21 cellular contexts compared by ENCODE assay signal in genomic region chr6:130065616-130066015, GRCh38. TPM values are rescaled to one million over a fixed set of nuclear protein-coding genes. Genes with fewer than 3 reads are reported as not detected.
DNase-seq lines count a peak whose midpoint lies in the region; ATAC-seq, FAIRE-seq and TF ChIP-seq lines count a peak whose summit lies in the region.
"Had no signal": no experiment of that assay in that cellular context is flagged by ENCODE, and none has a peak within 500 bp of the region (broad histone marks: within the 10 kb centered on the region; RNA-seq: fewer than 3 reads in every experiment).

No MANE protein-coding gene starts in this region.

- no peak for TF ChIP-seq RAD21 in K562 (CRISPR knock-in tag; conservative IDR thresholded peaks at IDR 0.05 in 1 of 2, IDR thresholded peaks at IDR 0.05 in 1 of 2)

- H3K36me3 Mint-ChIP-seq in HFFc6 (ENCODE audit: low read depth), result no peaks in the 10 kb centered on the region; the same call in 1 of the 2 replicates
- H3K36me3 Mint-ChIP-seq in nephron progenitor cell (ENCODE audit: low read depth), result peaks cover 57% of the 10 kb centered on the region

- H4K20me1 ChIP-seq in K562 (replicated peaks; ENCODE audit: control insufficient read depth, insufficient read depth, low read length), result no peaks in the 10 kb centered on the region
- H4K20me1 ChIP-seq: BLaER1 had no signal

- H3K4me1 ChIP-seq in K562 (replicated peaks in 1 of 2; ENCODE audit: control insufficient read depth in 2 of 2, insufficient read depth in 2 of 2, low read length in 2 of 2), result no peaks in the 10 kb centered on the region
- H3K4me1 ChIP-seq: BLaER1 had no signal

- H3K27ac ChIP-seq in K562 (ENCODE audit: extremely low read depth, low read depth, low read length), result no peak overlapping the region
- H3K27ac ChIP-seq: BLaER1 had no signal

- no peaks in the 10 kb centered on the region for H3K79me2 ChIP-seq in K562 (ENCODE audit: control insufficient read depth, insufficient read depth, low read length)

- POLR2A ChIA-PET in K562 (lab: Yijun Ruan, JAX), result no interaction called here

- H2AFZ ChIP-seq in K562 (ENCODE audit: low read depth, low read length), result no peak overlapping the region
- H2AFZ ChIP-seq: GM23338 had no signal

- no peaks in the 10 kb centered on the region for H3K9me1 ChIP-seq in K562 (ENCODE audit: control insufficient read depth, insufficient read depth, low read length)

- H3K4me3 ChIP-seq in K562, result no peak overlapping the region
- H3K4me3 ChIP-seq: BLaER1, GM23338 had no signal

- H3K27me3 Mint-ChIP-seq in HFFc6 (ENCODE audit: insufficient read depth), result no peaks in the 10 kb centered on the region; the same call in 1 of the 2 replicates
- no peaks in the 10 kb centered on the region for H3K27me3 Mint-ChIP-seq in nephron progenitor cell (ENCODE audit: low read depth, poor library complexity)
- H3K27me3 Mint-ChIP-seq: CD4-positive, alpha-beta memory T cell had no signal

- TF ChIP-seq CTCF in HFFc6 (IDR thresholded peaks at IDR 0.05) (no peak), K562 (IDR thresholded peaks at IDR 0.05 in 2 of 3, conservative IDR thresholded peaks at IDR 0.05 in 1 of 3; ENCODE audit: insufficient read depth in 2 of 3, low read depth in 1 of 3, low read length in 3 of 3) (no peak), nephron progenitor cell (IDR thresholded peaks at IDR 0.05) (no peak)

- H3K27me3 ChIP-seq in K562 (ENCODE audit: control insufficient read depth in 2 of 2, insufficient read depth in 2 of 2, low read length in 2 of 2), result no peaks in the 10 kb centered on the region
- H3K27me3 ChIP-seq: BLaER1 had no signal

- TF ChIP-seq POLR2A in K562 (conservative IDR thresholded peaks at IDR 0.05), result no peak

- WGBS in K562 (ENCODE audit: insufficient coverage, low coverage, missing lambda C conversion rate), result 52% methylated on average over 4 of the region's 4 CpGs

- H3K9ac ChIP-seq in K562 (ENCODE audit: insufficient read depth in 1 of 2, low read depth in 2 of 2, low read length in 2 of 2), result no peak overlapping the region
- H3K9ac ChIP-seq: BLaER1 had no signal

- H3K27ac Mint-ChIP-seq in HFFc6 (no peak overlapping the region), nephron progenitor cell (peak overlapping the region; percentile 62)
- H3K27ac Mint-ChIP-seq: GM23338 had no signal

- ATAC-seq in K562, result peak; percentile 46; the same call in 2 of the 3 replicates
- no peak for ATAC-seq in left lobe of liver
- ATAC-seq: GM23338 had no signal

- TF ChIP-seq EP300 in K562 (IDR thresholded peaks at IDR 0.05; ENCODE audit: low read length), result no peak

- H3K9me3 ChIP-seq in K562 (replicated peaks; ENCODE audit: control insufficient read depth, insufficient read depth, low read depth, low read length), result no peaks in the 10 kb centered on the region
- H3K9me3 ChIP-seq: BLaER1 had no signal

- in situ Hi-C loops in K562 (cut with MboI), result no loop called here

- CTCF ChIA-PET in K562 (lab: Yijun Ruan, JAX; ENCODE audit: low intra/inter-chr PET ratio), result no interaction called here

- DNase-seq in HFFc6 (peak; percentile 34), K562 (ENCODE audit: extremely low read depth in 1 of 4, low spot score in 3 of 4) (no peak), nephron progenitor cell (no peak), GM19238 (ENCODE audit: insufficient read length, low spot score) (no peak), cardiac septum (ENCODE audit: low spot score) (no peak), left lobe of liver (ENCODE audit: low spot score) (no peak)
- DNase-seq: ACHN; CD4-positive, alpha-beta memory T cell; DMS153; DMS79; GDM1; HCEC 1CT; KBM-7 had no signal

- no peak overlapping the region for H3K4me2 ChIP-seq in K562 (ENCODE audit: insufficient read depth, low read length)
- H3K4me2 ChIP-seq: BLaER1, GM23338 had no signal

- peaks cover 12% of the 10 kb centered on the region for H3K4me1 Mint-ChIP-seq in HFFc6 (ENCODE audit: low read depth)
- no peaks in the 10 kb centered on the region for H3K4me1 Mint-ChIP-seq in nephron progenitor cell

- H3K9me3 Mint-ChIP-seq in HFFc6 (no peaks in the 10 kb centered on the region), nephron progenitor cell (no peaks in the 10 kb centered on the region)
- H3K9me3 Mint-ChIP-seq: CD14-positive monocyte; CD4-positive, alpha-beta memory T cell; GM23338 had no signal

- intact Hi-C loops in K562 (cut with micrococcal nuclease), result no loop called here
- intact Hi-C loops in cardiac septum (cut with DNase I), result no loop called here

- no peak for FAIRE-seq in K562 (lab: Jason Lieb, UNC)
- FAIRE-seq: A204.1, GM12892, GM18507, H54 had no signal

- H3K4me3 Mint-ChIP-seq in HFFc6 (no peak overlapping the region), nephron progenitor cell (no peak overlapping the region)
- H3K4me3 Mint-ChIP-seq: CD14-positive monocyte; CD4-positive, alpha-beta memory T cell; GM23338 had no signal

- BruUV-seq in K562 (replicated peaks; lab: Mats Ljungman, UMichigan), result no TSS peak

- no peaks in the 10 kb centered on the region; the same call in 2 of the 3 replicates for H3K36me3 ChIP-seq in K562 (ENCODE audit: control insufficient read depth, insufficient read depth, low read length)

TF ChIP-seq in K562, 482 proteins besides CTCF, POLR2A, EP300 and RAD21 (continues in another document):
- TF ChIP-seq ZNF140 (CRISPR knock-in tag; IDR thresholded peaks at IDR 0.05), result no peak
- TF ChIP-seq ZNF239 (CRISPR knock-in tag; IDR thresholded peaks at IDR 0.05), result no peak
- no peak for TF ChIP-seq FOXA3 (CRISPR knock-in tag; conservative IDR thresholded peaks at IDR 0.05 in 1 of 2, IDR thresholded peaks at IDR 0.05 in 1 of 2)
- TF ChIP-seq PPARD (CRISPR knock-in tag; IDR thresholded peaks at IDR 0.05), result no peak
- TF ChIP-seq NCOA6 (IDR thresholded peaks at IDR 0.05), result no peak
- no peak for TF ChIP-seq RFX1 (IDR thresholded peaks at IDR 0.05)
- no peak for TF ChIP-seq ZNF778 (CRISPR knock-in tag; IDR thresholded peaks at IDR 0.05)
- no peak for TF ChIP-seq E2F8 (IDR thresholded peaks at IDR 0.05; ENCODE audit: low read depth, partially characterized antibody)
- TF ChIP-seq ZFP91 (CRISPR knock-in tag; IDR thresholded peaks at IDR 0.05), result no peak

RNA-seq across cellular contexts. Expression of gene L3MBTL3, which starts 47.2 kb away (rescaled TPM):
- 1 to 10 TPM; 7.4 to 8.8 (median 8.2) TPM for total RNA-seq in HFFc6 (2021; fragmentation: NEBNext Ultra II Directional; extraction: Animal tissue kit (Norgen Biotek cat#: 25700))
- total RNA-seq in K562 (2011; cell fraction: chromatin; rRNA removed; ENCODE audit: low replicate concordance), result 6.6 and 24.9 TPM in 2 replicates
- 3.2 and 6.4 TPM in 2 replicates for total RNA-seq in K562 (2011; cell fraction: nucleolus; rRNA removed)
- 3.6 and 10.3 TPM in 2 replicates for total RNA-seq in K562 (2011; cell fraction: nucleoplasm; rRNA removed)
- total RNA-seq in K562 (2014; rRNA removed) (2.3 TPM in 2 replicates), K562 (2014; rRNA removed; fragmentation: Illumina TruSeq; extraction: Trizol) (5.2 and 5.3 TPM in 2 replicates), K562 (2015; rRNA removed; fragmentation: Illumina TruSeq; extraction: Trizol) (3.7 and 4.5 TPM in 2 replicates), K562 (2021) (5.7 and 5.9 TPM in 2 replicates), cardiac septum (2.8 TPM), left lobe of liver (5.5 TPM)
- polyA plus RNA-seq in K562 (2011; rRNA removed) (5.1 and 6.9 TPM in 2 replicates), K562 (2014; fragmentation: Illumina TruSeq; extraction: Trizol) (4.9 and 6.1 TPM in 2 replicates), K562 (2014; fragmentation: Nextera tagmentation; extraction: Ambion mirVana) (1 to 10 TPM in 1 of 2 experiments, under 1 TPM in 1; 0.83 to 5.4 TPM), K562 (2014; rRNA removed) (6.6 and 8.1 TPM in 2 replicates)
- 1.0 and 2.3 TPM in 2 replicates for polyA plus RNA-seq in K562 (2011; cell fraction: cytosol; rRNA removed)
- polyA plus RNA-seq in K562 (2011; cell fraction: nucleus; rRNA removed), result 14.6 and 18.2 TPM in 2 replicates
- polyA plus RNA-seq in K562 (2012), result 3.1 and 3.4 TPM in 2 replicates
- polyA minus RNA-seq in K562 (2011; rRNA and poly(A)+ RNA removed), result 3.5 and 6.2 TPM in 2 replicates
- 2.1 and 3.9 TPM in 2 replicates for polyA minus RNA-seq in K562 (2011; cell fraction: cytosol; rRNA and poly(A)+ RNA removed)
- polyA minus RNA-seq in K562 (2011; cell fraction: nucleus; rRNA and poly(A)+ RNA removed), result 5.5 and 7.3 TPM in 2 replicates
- total RNA-seq: Daoy had no signal
